Comparison of ENCODE assay signal across 8 cellular contexts in genomic region chr7:76262683-76263402, GRCh38. TPM values are rescaled to one million over a fixed set of nuclear protein-coding genes. Genes with fewer than 3 reads are reported as not detected.
DNase-seq lines count a peak whose midpoint lies in the region; ATAC-seq and TF ChIP-seq lines count a peak whose summit lies in the region.

No MANE protein-coding gene starts in this region.

- peaks cover 19% of the 10 kb centered on the region for H3K27me3 Mint-ChIP-seq in Calu3 (ENCODE audit: unreplicated experiment)
- peaks cover 28% of the 10 kb centered on the region for H3K27me3 Mint-ChIP-seq in activated T-helper 17 cell treated with anti-CD3 and anti-CD28 coated beads, Interleukin-2, amount 50 U/mL, for 72 hours
- peaks cover 3% of the 10 kb centered on the region for H3K27me3 Mint-ChIP-seq in glutamatergic neuron (ENCODE audit: unreplicated experiment)

- H3K36me3 Mint-ChIP-seq in Calu3 (ENCODE audit: insufficient read depth, unreplicated experiment), result no peaks in the 10 kb centered on the region
- no peaks in the 10 kb centered on the region for H3K36me3 Mint-ChIP-seq in activated T-helper 17 cell treated with anti-CD3 and anti-CD28 coated beads, Interleukin-2, amount 50 U/mL, for 72 hours (ENCODE audit: low read depth)
- H3K36me3 Mint-ChIP-seq in glutamatergic neuron (ENCODE audit: unreplicated experiment), result no peaks in the 10 kb centered on the region

- ATAC-seq in activated T-helper 17 cell treated with anti-CD3 and anti-CD28 coated beads, Interleukin-2, amount 50 U/mL, for 72 hours (replicated peaks), result peak; percentile 67
- ATAC-seq in GM18873 (IDR thresholded peaks at IDR 0.05; ENCODE audit: low FRiP score, unreplicated experiment), result no peak
- no peak for ATAC-seq in HG03025 (IDR thresholded peaks at IDR 0.05; ENCODE audit: low FRiP score, unreplicated experiment)

- H3K9me3 Mint-ChIP-seq in Calu3 (ENCODE audit: low read depth, unreplicated experiment), result no peaks in the 10 kb centered on the region
- no peaks in the 10 kb centered on the region for H3K9me3 Mint-ChIP-seq in activated T-helper 17 cell treated with anti-CD3 and anti-CD28 coated beads, Interleukin-2, amount 50 U/mL, for 72 hours
- peaks cover 2% of the 10 kb centered on the region for H3K9me3 Mint-ChIP-seq in glutamatergic neuron (ENCODE audit: unreplicated experiment)

- peak; percentile 45 for TF ChIP-seq CTCF in Calu3 (IDR thresholded peaks at IDR 0.05; ENCODE audit: unreplicated experiment)
- TF ChIP-seq CTCF in glutamatergic neuron (IDR thresholded peaks at IDR 0.05; ENCODE audit: partially characterized antibody, unreplicated experiment), result peak; percentile 66

- no peaks in the 10 kb centered on the region for H3K4me1 Mint-ChIP-seq in Calu3 (ENCODE audit: low read depth, unreplicated experiment)
- H3K4me1 Mint-ChIP-seq in activated T-helper 17 cell treated with anti-CD3 and anti-CD28 coated beads, Interleukin-2, amount 50 U/mL, for 72 hours, result no peaks in the 10 kb centered on the region
- peaks cover 8% of the 10 kb centered on the region for H3K4me1 Mint-ChIP-seq in glutamatergic neuron (ENCODE audit: low read depth, unreplicated experiment)

- peak; percentile 59 for DNase-seq in Calu3
- peak; percentile 60 for DNase-seq in HCEC 1CT
- DNase-seq in NCI-H524 (lab: John Stamatoyannopoulos, UW), result peak; percentile 59 to 72
- DNase-seq in glutamatergic neuron, result peak; percentile 80
- peak; percentile 52 for DNase-seq in pons (ENCODE audit: low spot score)

- intact Hi-C loops in Calu3 (cut with micrococcal nuclease; ENCODE audit: unreplicated experiment), result loop anchor here (2.0 kb wide), 1 partner anchor 84 kb away; no protein-coding TSS in a partner anchor

- H3K4me3 Mint-ChIP-seq in Calu3 (ENCODE audit: low read depth, unreplicated experiment), result no peak overlapping the region
- no peak overlapping the region for H3K4me3 Mint-ChIP-seq in activated T-helper 17 cell treated with anti-CD3 and anti-CD28 coated beads, Interleukin-2, amount 50 U/mL, for 72 hours
- H3K4me3 Mint-ChIP-seq in glutamatergic neuron (ENCODE audit: unreplicated experiment), result no peak overlapping the region

- H3K27ac Mint-ChIP-seq in Calu3 (ENCODE audit: unreplicated experiment) (no peak overlapping the region), glutamatergic neuron (ENCODE audit: unreplicated experiment) (no peak overlapping the region)
- peak overlapping the region; percentile 43 for H3K27ac Mint-ChIP-seq in activated T-helper 17 cell treated with anti-CD3 and anti-CD28 coated beads, Interleukin-2, amount 50 U/mL, for 72 hours

- BruUV-seq in Calu3 (replicated peaks; lab: Mats Ljungman, UMichigan), result no TSS peak

- CTCF ChIA-PET in Calu3 (lab: Charles Lee), result interaction anchor here (0.7 to 1.7 kb wide), 8 partner anchors 12 to 215 kb away, joined by 3 to 13 read pairs (median 6); partner anchors contain the start of genes MDH2 and STYXL1

RNA-seq across cellular contexts. Expression of gene HSPB1, which starts 39.6 kb away (rescaled TPM):
- total RNA-seq in Calu3 (2022) (72.7 and 135 TPM in 2 replicates), glutamatergic neuron (ENCODE audit: unreplicated experiment) (50.4 TPM)
- 10 to 100 TPM; 28.0 to 71.7 TPM for total RNA-seq in activated T-helper 17 cell treated with anti-CD3 and anti-CD28 coated beads, Interleukin-2, amount 50 U/mL, for 72 hours
